ENCODE assay signal across 18 cellular contexts in the genomic region with DNA sequence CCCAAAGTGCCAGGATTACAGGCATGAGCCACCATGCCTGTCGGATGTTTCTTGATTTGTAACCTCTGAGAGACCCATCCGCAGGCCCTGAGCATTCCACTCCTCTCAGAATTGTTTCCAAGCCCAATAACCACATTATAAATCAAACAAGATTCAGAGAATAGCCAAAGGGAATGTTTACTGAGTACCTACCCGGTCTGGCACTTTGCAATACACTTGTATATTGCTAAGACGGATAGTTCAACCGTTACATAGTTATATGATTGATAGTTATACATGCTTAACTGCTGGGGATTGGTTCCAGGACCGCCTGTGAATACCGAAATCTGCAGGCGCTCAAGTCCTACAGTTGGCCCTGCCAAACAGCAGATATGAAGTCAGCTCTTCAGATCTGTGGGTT. TPM values are rescaled to one million over a fixed set of nuclear protein-coding genes. Genes with fewer than 3 reads are reported as not detected.
DNase-seq lines count a peak whose midpoint lies in the region; ATAC-seq and TF ChIP-seq lines count a peak whose summit lies in the region.
"Had no signal": no experiment of that assay in that cellular context is flagged by ENCODE, and none has a peak within 500 bp of the region (broad histone marks: within the 10 kb centered on the region; RNA-seq: fewer than 3 reads in every experiment).

No MANE protein-coding gene starts in this region.

- no peaks in the 10 kb centered on the region for H3K27me3 Mint-ChIP-seq in activated CD4-positive, alpha-beta T cell treated with anti-CD3 and anti-CD28 coated beads, Interleukin-2, amount 10 ng/mL, durations not matched to agents 24 days and 14 days

- H3K4me3 ChIP-seq in gastroesophageal sphincter (no peak overlapping the region), skeletal muscle tissue (ENCODE audit: low read length in 3 of 3) (no peak overlapping the region), BE2C (ENCODE audit: low read depth, low read length) (no peak overlapping the region)
- H3K4me3 ChIP-seq: GM12878, lung, upper lobe of right lung had no signal

- no peaks in the 10 kb centered on the region for H3K9me3 ChIP-seq in gastroesophageal sphincter
- no peaks in the 10 kb centered on the region for H3K9me3 ChIP-seq in skeletal muscle tissue (ENCODE audit: control insufficient read depth in 3 of 3, low read length in 3 of 3)
- H3K9me3 ChIP-seq in BE2C = no peaks in the 10 kb centered on the region
- H3K9me3 ChIP-seq: upper lobe of right lung had no signal

- no peaks in the 10 kb centered on the region for H3K9me3 Mint-ChIP-seq in activated CD4-positive, alpha-beta T cell treated with anti-CD3 and anti-CD28 coated beads, Interleukin-2, amount 10 ng/mL, durations not matched to agents 24 days and 14 days
- H3K9me3 Mint-ChIP-seq: brain had no signal

- no peaks in the 10 kb centered on the region for H3K27me3 ChIP-seq in gastroesophageal sphincter
- no peaks in the 10 kb centered on the region for H3K27me3 ChIP-seq in skeletal muscle tissue (ENCODE audit: control insufficient read depth in 3 of 3, insufficient read depth in 3 of 3, low read length in 3 of 3)
- H3K27me3 ChIP-seq in BE2C = no peaks in the 10 kb centered on the region
- H3K27me3 ChIP-seq: upper lobe of right lung had no signal

- H3K9ac ChIP-seq in skeletal muscle tissue (ENCODE audit: low read depth in 1 of 3, low read length in 3 of 3) = no peak overlapping the region

- H3K27ac Mint-ChIP-seq in activated CD4-positive, alpha-beta T cell treated with anti-CD3 and anti-CD28 coated beads, Interleukin-2, amount 10 ng/mL, durations not matched to agents 24 days and 14 days = peak overlapping the region; percentile 34

- no peak for TF ChIP-seq CTCF in RWPE1 (conservative IDR thresholded peaks at IDR 0.05; ENCODE audit: low read depth)
- TF ChIP-seq CTCF in gastroesophageal sphincter (IDR thresholded peaks at IDR 0.05) = no peak
- no peak for TF ChIP-seq CTCF in BE2C (IDR thresholded peaks at IDR 0.05; ENCODE audit: low read depth, low read length)

- peaks cover 32% of the 10 kb centered on the region for H3K36me3 Mint-ChIP-seq in activated CD4-positive, alpha-beta T cell treated with anti-CD3 and anti-CD28 coated beads, Interleukin-2, amount 10 ng/mL, durations not matched to agents 24 days and 14 days (ENCODE audit: low read depth)

- no peak overlapping the region for H3K4me3 Mint-ChIP-seq in activated CD4-positive, alpha-beta T cell treated with anti-CD3 and anti-CD28 coated beads, Interleukin-2, amount 10 ng/mL, durations not matched to agents 24 days and 14 days

- intact Hi-C loops in activated CD4-positive, alpha-beta T cell treated with anti-CD3 and anti-CD28 coated beads, Interleukin-2, amount 10 ng/mL, durations not matched to agents 24 days and 14 days (cut with micrococcal nuclease) = no loop called here

- no peak for ATAC-seq in gastroesophageal sphincter
- ATAC-seq in HG02852 (IDR thresholded peaks at IDR 0.05; ENCODE audit: unreplicated experiment) = no peak
- ATAC-seq: upper lobe of right lung had no signal

- H3K36me3 ChIP-seq in gastroesophageal sphincter = peaks cover 0 to 40% of the 10 kb centered on the region in 2 donors
- H3K36me3 ChIP-seq in skeletal muscle tissue (ENCODE audit: control insufficient read depth in 3 of 3, insufficient read depth in 3 of 3, low read length in 3 of 3) = peaks cover 30 to 37% (median 34%) of the 10 kb centered on the region in 3 donors
- H3K36me3 ChIP-seq in BE2C = peaks cover 36% of the 10 kb centered on the region

- CTCF ChIA-PET in RWPE1 (lab: Yijun Ruan, JAX) = interaction anchor here (0.7 to 1.1 kb wide), 2 partner anchors 28 to 172 kb away, joined by 3 to 7 read pairs; no protein-coding TSS in a partner anchor

- H3K4me1 Mint-ChIP-seq in activated CD4-positive, alpha-beta T cell treated with anti-CD3 and anti-CD28 coated beads, Interleukin-2, amount 10 ng/mL, durations not matched to agents 24 days and 14 days = peaks cover 19% of the 10 kb centered on the region

- TF ChIP-seq POLR2A in gastroesophageal sphincter (IDR thresholded peaks at IDR 0.05) = no peak

- DNase-seq in activated CD4-positive, alpha-beta T cell treated with anti-CD3 and anti-CD28 coated beads, Interleukin-2, amount 10 ng/mL, durations not matched to agents 24 days and 14 days = no peak
- DNase-seq in activated CD4-positive, alpha-beta T cell treated with anti-CD3 and anti-CD28 coated beads, Interleukin-2, amount 50 U/mL, for 48 hours = no peak
- DNase-seq in RWPE1 (ENCODE audit: low spot score) (no peak), T-helper 9 cell (no peak), BE2C (no peak)
- DNase-seq: activated gamma-delta T cell treated with Interleukin-2 at 50 U/mL for 16 hours; effector CD8-positive, alpha-beta T cell; foreskin fibroblast; NCI-H187; NCI-H510A treated with DMSO at 0.1 percent for 48 hours; upper lobe of right lung had no signal

- peak overlapping the region; percentile 92 for H3K27ac ChIP-seq in RWPE1
- peak overlapping the region in 3 of 4 donors; percentile 44 to 62 (median 62) for H3K27ac ChIP-seq in gastroesophageal sphincter
- H3K27ac ChIP-seq in skeletal muscle tissue (ENCODE audit: low read depth, low read length) = peak overlapping the region; percentile 78

- POLR2A ChIA-PET in RWPE1 (lab: Yijun Ruan, JAX; ENCODE audit: low non-redundant PET) = no interaction called here

- H3K4me1 ChIP-seq in gastroesophageal sphincter (peaks cover 0 to 57% (median 11%) of the 10 kb centered on the region in 3 donors), skeletal muscle tissue (ENCODE audit: control insufficient read depth in 3 of 3, insufficient read depth in 3 of 3, low read length in 3 of 3) (peaks cover 41 to 56% (median 52%) of the 10 kb centered on the region in 3 donors), BE2C (no peaks in the 10 kb centered on the region)

- no peak for TF ChIP-seq EP300 in gastroesophageal sphincter (IDR thresholded peaks at IDR 0.05)

- WGBS in gastroesophageal sphincter (ENCODE audit: low coverage in 1 of 2), 2 donors = 48 to 58% methylated on average over 3 to 8 of the region's 8 CpGs

RNA-seq across cellular contexts. Expression of a gene that starts 3.0 kb away (rescaled TPM):
- 56.9 and 63.3 TPM in 2 replicates for total RNA-seq in activated CD4-positive, alpha-beta T cell treated with anti-CD3 and anti-CD28 coated beads, Interleukin-2, amount 10 ng/mL, durations not matched to agents 24 days and 14 days
- total RNA-seq in gastroesophageal sphincter (10 to 100 TPM; 65.6 to 81.4 (median 72.3) TPM), skeletal muscle tissue (43.3 TPM)
- polyA plus RNA-seq in BE2C (2012; ENCODE audit: insufficient read depth, insufficient read length, low read depth) = 71.8 TPM

RNA-seq across cellular contexts. Expression of a gene that starts 6.3 kb away (rescaled TPM):
- 44.3 and 44.9 TPM in 2 replicates for total RNA-seq in activated CD4-positive, alpha-beta T cell treated with anti-CD3 and anti-CD28 coated beads, Interleukin-2, amount 10 ng/mL, durations not matched to agents 24 days and 14 days
- total RNA-seq in gastroesophageal sphincter (10 to 100 TPM; 26.5 to 70.2 (median 39.8) TPM), skeletal muscle tissue (8.9 TPM)
- 77.0 TPM for polyA plus RNA-seq in BE2C (2012; ENCODE audit: insufficient read depth, insufficient read length, low read depth)

RNA-seq across cellular contexts. Expression of a gene that starts 19.9 kb away (rescaled TPM):
- 56.2 and 59.1 TPM in 2 replicates for total RNA-seq in activated CD4-positive, alpha-beta T cell treated with anti-CD3 and anti-CD28 coated beads, Interleukin-2, amount 10 ng/mL, durations not matched to agents 24 days and 14 days
- 100 to 1,000 TPM in 3 of 4 donors, 10 to 100 TPM in 1; 93.6 to 119 (median 107) TPM for total RNA-seq in gastroesophageal sphincter
- total RNA-seq in skeletal muscle tissue = 34.4 TPM
- 349 TPM for polyA plus RNA-seq in BE2C (2012; ENCODE audit: insufficient read depth, insufficient read length, low read depth)

RNA-seq across cellular contexts. Expression of a gene that starts 21.1 kb away (rescaled TPM):
- not detected in 2 replicates for total RNA-seq in activated CD4-positive, alpha-beta T cell treated with anti-CD3 and anti-CD28 coated beads, Interleukin-2, amount 10 ng/mL, durations not matched to agents 24 days and 14 days
- total RNA-seq in gastroesophageal sphincter = 1 to 10 TPM in 1 of 4 donors, not detected in 3; 4.1 TPM
- total RNA-seq in skeletal muscle tissue = not detected
- 27.5 TPM for polyA plus RNA-seq in BE2C (2012; ENCODE audit: insufficient read depth, insufficient read length, low read depth)
- total RNA-seq: activated CD8-positive, alpha-beta memory T cell treated with anti-CD3 and anti-CD28 coated beads for 36 hours had no signal

RNA-seq across cellular contexts. Expression of a gene that starts 25.7 kb away (rescaled TPM):
- total RNA-seq in activated CD4-positive, alpha-beta T cell treated with anti-CD3 and anti-CD28 coated beads, Interleukin-2, amount 10 ng/mL, durations not matched to agents 24 days and 14 days = 4.3 and 4.8 TPM in 2 replicates
- total RNA-seq in gastroesophageal sphincter = 1 to 10 TPM in 3 of 4 donors, under 1 TPM in 1; 0.25 to 4.4 (median 2.6) TPM
- total RNA-seq in skeletal muscle tissue = 2.6 TPM
- 5.0 TPM for polyA plus RNA-seq in BE2C (2012; ENCODE audit: insufficient read depth, insufficient read length, low read depth)
